8 cellular contexts compared by ENCODE assay signal in genomic region chr19:48419158-48419920, GRCh38. TPM values are rescaled to one million over a fixed set of nuclear protein-coding genes. Genes with fewer than 3 reads are reported as not detected.
DNase-seq lines count a peak whose midpoint lies in the region; ATAC-seq and TF ChIP-seq lines count a peak whose summit lies in the region.

No MANE protein-coding gene starts in this region.

- peak; percentile 60 for DNase-seq in WERI-Rb-1
- DNase-seq in central memory CD8-positive, alpha-beta T cell (ENCODE audit: low spot score in 2 of 2), result peak; percentile 50 to 61
- DNase-seq in nephron progenitor cell, result peak; percentile 77
- no peak for DNase-seq in upper lobe of right lung
- no peak for DNase-seq in NCI-H187 treated with DMSO at 0.1 percent for 48 hours (lab: John Stamatoyannopoulos, UW)
- DNase-seq in HT-29 (ENCODE audit: low spot score), result no peak

- peaks cover 17% of the 10 kb centered on the region for H3K4me1 Mint-ChIP-seq in central memory CD8-positive, alpha-beta T cell
- peaks cover 27% of the 10 kb centered on the region for H3K4me1 Mint-ChIP-seq in nephron progenitor cell

- no peaks in the 10 kb centered on the region for H3K4me1 ChIP-seq in upper lobe of right lung

- H3K9me3 ChIP-seq in WERI-Rb-1 (ENCODE audit: severe bottlenecking), result no peaks in the 10 kb centered on the region
- H3K9me3 ChIP-seq in upper lobe of right lung, result no peaks in the 10 kb centered on the region

- H3K4me3 Mint-ChIP-seq in central memory CD8-positive, alpha-beta T cell, result peak overlapping the region; percentile 78
- H3K4me3 Mint-ChIP-seq in nephron progenitor cell, result peak overlapping the region; percentile 68

- H3K36me3 ChIP-seq in WERI-Rb-1 (peaks cover 3% of the 10 kb centered on the region; the same call in 1 of the 2 replicates), upper lobe of right lung (no peaks in the 10 kb centered on the region)

- peaks cover 23% of the 10 kb centered on the region for H3K27me3 Mint-ChIP-seq in central memory CD8-positive, alpha-beta T cell
- no peaks in the 10 kb centered on the region for H3K27me3 Mint-ChIP-seq in nephron progenitor cell (ENCODE audit: low read depth, poor library complexity)

- H3K27ac Mint-ChIP-seq in central memory CD8-positive, alpha-beta T cell (ENCODE audit: low read depth), result peak overlapping the region; percentile 89
- peak overlapping the region; percentile 96 for H3K27ac Mint-ChIP-seq in nephron progenitor cell

- peaks cover 3% of the 10 kb centered on the region for H3K36me3 Mint-ChIP-seq in central memory CD8-positive, alpha-beta T cell (ENCODE audit: insufficient read depth)
- peaks cover 11% of the 10 kb centered on the region for H3K36me3 Mint-ChIP-seq in nephron progenitor cell (ENCODE audit: low read depth)

- TF ChIP-seq CTCF in WERI-Rb-1 (IDR thresholded peaks at IDR 0.05; ENCODE audit: low read depth, low read length), result no peak
- TF ChIP-seq CTCF in nephron progenitor cell (IDR thresholded peaks at IDR 0.05), result no peak
- no peak for TF ChIP-seq CTCF in upper lobe of right lung (IDR thresholded peaks at IDR 0.05)

- H3K27me3 ChIP-seq in WERI-Rb-1 (ENCODE audit: insufficient read depth, low read depth, severe bottlenecking) (no peaks in the 10 kb centered on the region), upper lobe of right lung (peaks cover 22% of the 10 kb centered on the region)

- H3K27ac ChIP-seq in WERI-Rb-1, result no peak overlapping the region
- no peak overlapping the region for H3K27ac ChIP-seq in upper lobe of right lung

- ATAC-seq in GM18511 (IDR thresholded peaks at IDR 0.05; ENCODE audit: unreplicated experiment) (peak; percentile 78), HG03378 (IDR thresholded peaks at IDR 0.05; ENCODE audit: unreplicated experiment) (peak; percentile 66), upper lobe of right lung (peak; percentile 47)
- ATAC-seq in central memory CD8-positive, alpha-beta T cell (replicated peaks; ENCODE audit: extremely low read depth, poor library complexity, severe bottlenecking), result peak; percentile 77

- intact Hi-C loops in upper lobe of right lung (cut with DNase I), result no loop called here

- H3K9me3 Mint-ChIP-seq in central memory CD8-positive, alpha-beta T cell, result no peaks in the 10 kb centered on the region
- no peaks in the 10 kb centered on the region for H3K9me3 Mint-ChIP-seq in nephron progenitor cell

- H3K4me3 ChIP-seq in WERI-Rb-1 (ENCODE audit: low read depth, low read length) (no peak overlapping the region), upper lobe of right lung (no peak overlapping the region)

RNA-seq across cellular contexts. Expression of gene GRIN2D, which starts 25.9 kb away (rescaled TPM):
- total RNA-seq in upper lobe of right lung, result 0.61 TPM
- total RNA-seq in HT-29 (2014; rRNA removed; shearing (Covaris generic)), result 10.7 and 12.6 TPM in 2 replicates

RNA-seq across cellular contexts. Expression of gene GRWD1, which starts 26.4 kb away (rescaled TPM):
- 27.1 TPM for total RNA-seq in upper lobe of right lung
- total RNA-seq in HT-29 (2014; rRNA removed; shearing (Covaris generic)), result 96.1 and 120 TPM in 2 replicates

RNA-seq across cellular contexts. Expression of gene KDELR1, which starts 28.0 kb away (rescaled TPM):
- total RNA-seq in upper lobe of right lung, result 138 TPM
- total RNA-seq in HT-29 (2014; rRNA removed; shearing (Covaris generic)), result 150 and 189 TPM in 2 replicates

RNA-seq across cellular contexts. Expression of gene KCNJ14, which starts 36.0 kb away (rescaled TPM):
- 1.1 TPM for total RNA-seq in upper lobe of right lung
- 2.7 and 3.6 TPM in 2 replicates for total RNA-seq in HT-29 (2014; rRNA removed; shearing (Covaris generic))

RNA-seq across cellular contexts. Expression of gene CYTH2, which starts 49.8 kb away (rescaled TPM):
- 60.7 TPM for total RNA-seq in upper lobe of right lung
- 145 and 154 TPM in 2 replicates for total RNA-seq in HT-29 (2014; rRNA removed; shearing (Covaris generic))

Comparison
In these comparisons a context has a peak if more than half of its experiments do, and no peak if none do; other contexts are left out.
1. DNase-seq: peak in WERI-Rb-1 (single experiment), central memory CD8-positive, alpha-beta T cell (2 of 2) and nephron progenitor cell (single experiment); none in upper lobe of right lung (single experiment), NCI-H187 treated with DMSO at 0.1 percent for 48 hours (single experiment) and HT-29 (single experiment).
2. Peak in every context shown above with its lines, with median percentiles within 50 percentile points of each other: ATAC-seq.